12 cellular contexts compared by ENCODE assay signal in the genomic region with DNA sequence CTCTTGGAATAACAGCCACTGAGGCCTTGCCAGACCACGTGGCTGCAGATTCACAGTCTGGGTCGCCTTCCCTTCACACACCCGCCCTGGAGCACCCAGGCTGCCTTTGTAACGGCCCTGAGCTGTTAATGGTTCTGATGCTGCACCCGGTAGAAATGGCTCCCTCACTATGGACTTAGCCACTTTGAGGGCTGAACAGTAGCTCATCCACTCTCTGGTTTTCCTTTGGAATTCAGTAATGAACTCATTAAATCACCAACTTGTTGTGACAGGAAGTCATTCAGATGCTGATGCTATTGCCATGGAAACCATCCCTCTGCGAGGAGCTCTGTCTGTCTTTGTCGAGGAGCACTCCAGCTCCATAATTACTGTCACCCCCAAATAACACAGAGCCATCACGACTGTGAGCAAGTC. TPM values are rescaled to one million over a fixed set of nuclear protein-coding genes. Genes with fewer than 3 reads are reported as not detected.
DNase-seq lines count a peak whose midpoint lies in the region; ATAC-seq, FAIRE-seq and TF ChIP-seq lines count a peak whose summit lies in the region.
"Had no signal": no experiment of that assay in that cellular context is flagged by ENCODE, and none has a peak within 500 bp of the region (broad histone marks: within the 10 kb centered on the region; RNA-seq: fewer than 3 reads in every experiment).

No MANE protein-coding gene starts in this region.

- no peaks in the 10 kb centered on the region for H3K27me3 Mint-ChIP-seq in natural killer cell (ENCODE audit: low read depth in 2 of 2)

- H3K4me1 ChIP-seq in K562 (replicated peaks in 1 of 2; ENCODE audit: control insufficient read depth in 2 of 2, insufficient read depth in 2 of 2, low read length in 2 of 2), result no peaks in the 10 kb centered on the region

- peak; percentile 8 for DNase-seq in DMS153 treated with DMSO at 0.1 percent for 48 hours (lab: John Stamatoyannopoulos, UW; ENCODE audit: unreplicated experiment)
- peak; percentile 91 for DNase-seq in NCI-H1105 treated with DMSO at 0.1 percent for 48 hours (lab: John Stamatoyannopoulos, UW)
- DNase-seq in K562 (ENCODE audit: extremely low read depth in 1 of 4, low spot score in 3 of 4), result peak in 1 of 4 experiments; percentile 11
- peak; percentile 35 for DNase-seq in mesenteric fat pad (ENCODE audit: low spot score)
- no peak for DNase-seq in natural killer cell
- DNase-seq in stimulated activated naive CD8-positive, alpha-beta T cell treated with anti-CD3 and anti-CD28 coated beads, Interleukin-15, Interleukin-2, amounts not matched to agents 100 U/mL and 50 U/mL, for 24 hours, result no peak
- DNase-seq in AML-193 (lab: John Stamatoyannopoulos, UW), result no peak
- DNase-seq: activated T-cell treated with anti-CD3 and anti-CD28 coated beads, Interleukin-2, amount 50 U/mL, for 1 hour; naive thymus-derived CD4-positive, alpha-beta T cell; NCI-H2029 had no signal

- no peak overlapping the region for H3K4me3 ChIP-seq in K562

- TF ChIP-seq EP300 in K562 (IDR thresholded peaks at IDR 0.05; ENCODE audit: low read length), result no peak

- no peak overlapping the region for H2AFZ ChIP-seq in K562 (ENCODE audit: low read depth, low read length)

- no peak overlapping the region for H3K4me2 ChIP-seq in K562 (ENCODE audit: insufficient read depth, low read length)

- peaks cover 17 to 22% of the 10 kb centered on the region in 2 donors for H3K4me1 Mint-ChIP-seq in natural killer cell

- no peaks in the 10 kb centered on the region for H3K36me3 Mint-ChIP-seq in natural killer cell
- H3K36me3 Mint-ChIP-seq: naive thymus-derived CD4-positive, alpha-beta T cell had no signal

- CTCF ChIA-PET in K562 (lab: Yijun Ruan, JAX; ENCODE audit: low intra/inter-chr PET ratio), result no interaction called here

- H3K79me2 ChIP-seq in K562 (ENCODE audit: control insufficient read depth, insufficient read depth, low read length), result no peaks in the 10 kb centered on the region

- no peaks in the 10 kb centered on the region for H3K27me3 ChIP-seq in K562 (ENCODE audit: control insufficient read depth in 2 of 2, insufficient read depth in 2 of 2, low read length in 2 of 2)

- H3K9me3 ChIP-seq in K562 (replicated peaks; ENCODE audit: control insufficient read depth, insufficient read depth, low read depth, low read length), result no peaks in the 10 kb centered on the region

- no peaks in the 10 kb centered on the region for H3K9me3 Mint-ChIP-seq in natural killer cell
- H3K9me3 Mint-ChIP-seq: naive thymus-derived CD4-positive, alpha-beta T cell had no signal

- BruUV-seq in K562 (replicated peaks; lab: Mats Ljungman, UMichigan), result no TSS peak

- WGBS in K562 (ENCODE audit: insufficient coverage, low coverage, missing lambda C conversion rate), result 43% methylated on average over 8 of the region's 8 CpGs

- TF ChIP-seq CTCF in K562 (IDR thresholded peaks at IDR 0.05 in 2 of 3, conservative IDR thresholded peaks at IDR 0.05 in 1 of 3; ENCODE audit: insufficient read depth in 2 of 3, low read depth in 1 of 3, low read length in 3 of 3) (no peak), natural killer cell (IDR thresholded peaks at IDR 0.05) (no peak)

- no peak for TF ChIP-seq RAD21 in K562 (CRISPR knock-in tag; conservative IDR thresholded peaks at IDR 0.05 in 1 of 2, IDR thresholded peaks at IDR 0.05 in 1 of 2)

- peak overlapping the region in 1 of 2 donors; percentile 15 for H3K27ac Mint-ChIP-seq in natural killer cell
- H3K27ac Mint-ChIP-seq: naive thymus-derived CD4-positive, alpha-beta T cell had no signal

- H3K36me3 ChIP-seq in K562 (ENCODE audit: control insufficient read depth, insufficient read depth, low read length), result no peaks in the 10 kb centered on the region; the same call in 2 of the 3 replicates

- POLR2A ChIA-PET in K562 (lab: Yijun Ruan, JAX), result interaction anchor here (0.9 to 1.0 kb wide), 2 partner anchors 12 to 15 kb away, joined by 3 read pairs; no protein-coding TSS in a partner anchor

- TF ChIP-seq POLR2A in K562 (conservative IDR thresholded peaks at IDR 0.05), result no peak

- no peak overlapping the region for H3K9ac ChIP-seq in K562 (ENCODE audit: insufficient read depth in 1 of 2, low read depth in 2 of 2, low read length in 2 of 2)

- H3K27ac ChIP-seq in K562 (ENCODE audit: extremely low read depth, low read depth, low read length), result no peak overlapping the region
- H3K27ac ChIP-seq: VCaP had no signal

- H4K20me1 ChIP-seq in K562 (replicated peaks; ENCODE audit: control insufficient read depth, insufficient read depth, low read length), result no peaks in the 10 kb centered on the region; the same call in 1 of the 2 replicates

- no peak overlapping the region for H3K4me3 Mint-ChIP-seq in natural killer cell
- H3K4me3 Mint-ChIP-seq: naive thymus-derived CD4-positive, alpha-beta T cell had no signal

- FAIRE-seq in K562 (lab: Jason Lieb, UNC), result peak; percentile 58

- intact Hi-C loops in K562 (cut with micrococcal nuclease), result no loop called here
- intact Hi-C loops in natural killer cell (cut with micrococcal nuclease), result no loop called here

- ATAC-seq in K562 (no peak), HG02678 (IDR thresholded peaks at IDR 0.05; ENCODE audit: unreplicated experiment) (no peak), natural killer cell (no peak)
- ATAC-seq in stimulated activated naive CD8-positive, alpha-beta T cell treated with anti-CD3 and anti-CD28 coated beads, Interleukin-15, Interleukin-2, amounts not matched to agents 100 U/mL and 50 U/mL, for 24 hours, result no peak
- ATAC-seq: naive thymus-derived CD4-positive, alpha-beta T cell had no signal

- H3K9me1 ChIP-seq in K562 (ENCODE audit: control insufficient read depth, insufficient read depth, low read length), result no peaks in the 10 kb centered on the region

- in situ Hi-C loops in K562 (cut with MboI), result no loop called here

TF ChIP-seq in K562, 482 proteins besides CTCF, POLR2A, EP300 and RAD21 (continues in another document):
- TF ChIP-seq RFX1 (IDR thresholded peaks at IDR 0.05) (peak; percentile 74), BCL6 (CRISPR knock-in tag; IDR thresholded peaks at IDR 0.05) (no peak)

RNA-seq across cellular contexts. Expression of gene CDK5R1, which starts 59.2 kb away (rescaled TPM):
- total RNA-seq in K562 (2011; cell fraction: chromatin; rRNA removed; ENCODE audit: low replicate concordance), result 4.2 and 6.9 TPM in 2 replicates
- 5.5 and 5.9 TPM in 2 replicates for total RNA-seq in K562 (2011; cell fraction: nucleolus; rRNA removed)
- total RNA-seq in K562 (2011; cell fraction: nucleoplasm; rRNA removed), result 3.9 and 4.9 TPM in 2 replicates
- total RNA-seq in K562 (2014; rRNA removed), result 2.5 and 3.1 TPM in 2 replicates
- total RNA-seq in K562 (2014; rRNA removed; fragmentation: Illumina TruSeq; extraction: Trizol), result 1.9 and 2.3 TPM in 2 replicates
- 2.6 and 3.1 TPM in 2 replicates for total RNA-seq in K562 (2015; rRNA removed; fragmentation: Illumina TruSeq; extraction: Trizol)
- 4.5 and 4.8 TPM in 2 replicates for total RNA-seq in K562 (2021)
- polyA plus RNA-seq in K562 (2011; rRNA removed), result 0.79 and 1.4 TPM in 2 replicates
- polyA plus RNA-seq in K562 (2011; cell fraction: cytosol; rRNA removed), result 0.66 and 1.7 TPM in 2 replicates
- polyA plus RNA-seq in K562 (2011; cell fraction: nucleus; rRNA removed), result 2.0 and 5.0 TPM in 2 replicates
- 1.1 and 2.1 TPM in 2 replicates for polyA plus RNA-seq in K562 (2012)
- polyA plus RNA-seq in K562 (2014; fragmentation: Illumina TruSeq; extraction: Trizol), result 2.4 TPM in 2 replicates
- polyA plus RNA-seq in K562 (2014; fragmentation: Nextera tagmentation; extraction: Ambion mirVana), result under 1 TPM; 0.10 to 0.20 TPM
- 1.8 and 2.0 TPM in 2 replicates for polyA plus RNA-seq in K562 (2014; rRNA removed)
- polyA minus RNA-seq in K562 (2011; rRNA and poly(A)+ RNA removed), result 0.72 and 1.6 TPM in 2 replicates
- polyA minus RNA-seq in K562 (2011; cell fraction: cytosol; rRNA and poly(A)+ RNA removed), result 1.5 and 2.0 TPM in 2 replicates
- polyA minus RNA-seq in K562 (2011; cell fraction: nucleus; rRNA and poly(A)+ RNA removed), result 2.3 and 3.9 TPM in 2 replicates
- 1.8 TPM for total RNA-seq in mesenteric fat pad
- 10 to 100 TPM in 1 of 3 donors, 1 to 10 TPM in 2; 3.7 to 12.3 (median 7.4) TPM for total RNA-seq in natural killer cell

Comparison
In these comparisons a context has a peak if more than half of its experiments do, and no peak if none do; other contexts are left out.
1. DNase-seq: peak in DMS153 treated with DMSO at 0.1 percent for 48 hours (single experiment), NCI-H1105 treated with DMSO at 0.1 percent for 48 hours (single experiment) and mesenteric fat pad (single experiment); none in natural killer cell (single experiment), stimulated activated naive CD8-positive, alpha-beta T cell treated with anti-CD3 and anti-CD28 coated beads, Interleukin-15, Interleukin-2, amounts not matched to agents 100 U/mL and 50 U/mL, for 24 hours (single experiment) and AML-193 (0 of 2).